1 cellular context compared by ENCODE assay signal in the genomic region with DNA sequence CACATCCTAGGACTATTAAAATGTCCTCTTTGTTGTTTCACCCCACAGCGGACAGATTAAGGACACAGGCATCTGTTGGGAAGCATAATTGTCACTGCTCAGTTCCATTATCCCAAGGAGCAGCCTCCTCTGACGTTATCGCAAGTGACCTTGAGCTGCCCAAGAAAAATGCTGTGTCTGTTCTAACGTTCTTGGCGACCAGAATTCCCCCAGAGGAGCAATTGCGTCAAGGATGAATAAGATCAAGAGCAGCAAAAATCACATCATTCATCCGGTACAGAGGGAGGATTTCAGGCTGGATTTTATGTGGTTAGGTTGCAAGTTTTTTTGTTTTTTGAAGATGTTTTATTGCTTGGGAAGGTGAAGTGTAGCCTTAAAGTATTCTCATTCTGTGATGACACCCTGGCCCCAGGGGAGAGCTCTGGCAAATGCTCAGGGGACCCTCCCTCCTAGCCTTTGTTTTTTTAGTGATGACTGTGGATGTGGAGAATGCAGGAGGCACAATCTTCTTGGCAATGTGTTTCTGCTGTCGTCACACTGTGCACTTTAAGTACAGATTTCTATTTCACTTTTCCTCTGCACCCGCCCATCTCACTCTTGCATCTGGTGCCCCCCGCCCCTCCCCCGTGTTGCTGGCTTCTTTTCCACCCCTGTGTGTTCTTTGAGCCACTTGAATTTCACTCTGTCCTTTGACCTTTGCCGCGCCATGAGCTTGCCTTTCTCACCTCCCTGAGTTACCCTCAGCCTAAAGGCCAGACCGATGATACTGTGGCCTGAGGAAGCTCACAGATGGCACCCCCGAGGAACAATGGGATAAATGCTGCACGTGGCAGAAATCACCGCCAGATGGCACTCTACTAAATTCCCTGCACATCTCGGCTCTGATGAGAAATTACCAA.
TF ChIP-seq lines count a peak whose summit lies in the region.

No MANE protein-coding gene starts in this region.

TF ChIP-seq in GM12878, 131 proteins besides CTCF, POLR2A, EP300 and RAD21 (continued from another document):
- TF ChIP-seq, protein P1, sequence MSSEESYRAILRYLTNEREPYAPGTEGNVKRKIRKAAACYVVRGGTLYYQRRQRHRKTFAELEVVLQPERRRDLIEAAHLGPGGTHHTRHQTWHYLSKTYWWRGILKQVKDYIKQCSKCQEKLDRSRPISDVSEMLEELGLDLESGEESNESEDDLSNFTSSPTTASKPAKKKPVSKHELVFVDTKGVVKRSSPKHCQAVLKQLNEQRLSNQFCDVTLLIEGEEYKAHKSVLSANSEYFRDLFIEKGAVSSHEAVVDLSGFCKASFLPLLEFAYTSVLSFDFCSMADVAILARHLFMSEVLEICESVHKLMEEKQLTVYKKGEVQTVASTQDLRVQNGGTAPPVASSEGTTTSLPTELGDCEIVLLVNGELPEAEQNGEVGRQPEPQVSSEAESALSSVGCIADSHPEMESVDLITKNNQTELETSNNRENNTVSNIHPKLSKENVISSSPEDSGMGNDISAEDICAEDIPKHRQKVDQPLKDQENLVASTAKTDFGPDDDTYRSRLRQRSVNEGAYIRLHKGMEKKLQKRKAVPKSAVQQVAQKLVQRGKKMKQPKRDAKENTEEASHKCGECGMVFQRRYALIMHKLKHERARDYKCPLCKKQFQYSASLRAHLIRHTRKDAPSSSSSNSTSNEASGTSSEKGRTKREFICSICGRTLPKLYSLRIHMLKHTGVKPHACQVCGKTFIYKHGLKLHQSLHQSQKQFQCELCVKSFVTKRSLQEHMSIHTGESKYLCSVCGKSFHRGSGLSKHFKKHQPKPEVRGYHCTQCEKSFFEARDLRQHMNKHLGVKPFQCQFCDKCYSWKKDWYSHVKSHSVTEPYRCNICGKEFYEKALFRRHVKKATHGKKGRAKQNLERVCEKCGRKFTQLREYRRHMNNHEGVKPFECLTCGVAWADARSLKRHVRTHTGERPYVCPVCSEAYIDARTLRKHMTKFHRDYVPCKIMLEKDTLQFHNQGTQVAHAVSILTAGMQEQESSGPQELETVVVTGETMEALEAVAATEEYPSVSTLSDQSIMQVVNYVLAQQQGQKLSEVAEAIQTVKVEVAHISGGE (CRISPR knock-in tag; IDR thresholded peaks at IDR 0.05), result no peak
- TF ChIP-seq EZH2 (IDR thresholded peaks at IDR 0.05; ENCODE audit: borderline replicate concordance, control insufficient read depth, low read depth, low read length) (no peak), ZNF24 (IDR thresholded peaks at IDR 0.05) (0 out of 2 replicates have a peak, but pooled peaks have one; percentile 31), ZNF384 (IDR thresholded peaks at IDR 0.05; ENCODE audit: borderline replicate concordance, low read depth, low read length) (no peak; the same call in 1 of the 2 replicates), FOXM1 (IDR thresholded peaks at IDR 0.05; ENCODE audit: low read depth, low read length) (peak; percentile 57; the same call in 1 of the 2 replicates), GABPA (IDR thresholded peaks at IDR 0.05; ENCODE audit: low read depth) (no peak; the same call in 1 of the 2 replicates), CREB1 (IDR thresholded peaks at IDR 0.05; ENCODE audit: low read depth) (peak; percentile 74), HDAC6 (IDR thresholded peaks at IDR 0.05; ENCODE audit: unreplicated experiment) (no peak), CBX5 (IDR thresholded peaks at IDR 0.05; ENCODE audit: low read depth) (no peak), IRF4 (IDR thresholded peaks at IDR 0.05; ENCODE audit: low read depth, low read length) (peak; percentile 42; the same call in 1 of the 2 replicates), SUZ12 (IDR thresholded peaks at IDR 0.05; ENCODE audit: unreplicated experiment) (no peak), MXI1 (IDR thresholded peaks at IDR 0.05; ENCODE audit: low read depth, low read length) (no peak), ZNF207 (IDR thresholded peaks at IDR 0.05; ENCODE audit: borderline replicate concordance) (no peak), TCF12 (IDR thresholded peaks at IDR 0.05; ENCODE audit: low read depth, low read length) (no peak), MEF2B (IDR thresholded peaks at IDR 0.05; ENCODE audit: partially characterized antibody, poor library complexity, severe bottlenecking) (peak; percentile 99), SREBF2 (IDR thresholded peaks at IDR 0.05; ENCODE audit: low read length) (no peak)
- TF ChIP-seq, protein P2, sequence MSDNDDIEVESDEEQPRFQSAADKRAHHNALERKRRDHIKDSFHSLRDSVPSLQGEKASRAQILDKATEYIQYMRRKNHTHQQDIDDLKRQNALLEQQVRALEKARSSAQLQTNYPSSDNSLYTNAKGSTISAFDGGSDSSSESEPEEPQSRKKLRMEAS (IDR thresholded peaks at IDR 0.05; ENCODE audit: low read depth, low read length), result no peak
